8 cellular contexts compared by ENCODE assay signal in the genomic region with DNA sequence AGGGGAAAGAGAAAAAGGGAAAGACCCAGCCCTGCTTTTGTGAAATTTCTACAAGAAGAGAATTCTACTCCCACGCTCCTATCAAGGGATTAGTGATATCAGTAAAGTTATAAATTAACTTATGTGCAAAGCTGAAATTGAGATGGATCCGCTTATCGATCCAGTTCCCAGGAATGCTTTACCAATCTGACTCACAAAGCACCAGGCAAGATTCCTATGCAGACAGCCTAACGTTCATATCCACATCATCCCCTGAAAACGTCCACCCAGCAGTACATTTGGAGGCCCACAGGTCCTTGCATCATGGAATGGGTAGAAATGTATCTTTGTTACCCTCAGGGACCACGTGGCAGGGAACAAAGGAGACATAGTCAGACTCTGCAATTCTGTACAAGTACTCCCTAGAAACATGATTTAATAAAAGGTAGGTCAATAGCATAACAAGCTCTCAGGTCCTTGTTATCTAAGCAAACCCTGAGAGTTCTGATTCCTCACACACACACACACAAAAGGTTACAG.
"Had no signal": no experiment of that assay in that cellular context is flagged by ENCODE, and none has a peak within 500 bp of the region (broad histone marks: within the 10 kb centered on the region; RNA-seq: fewer than 3 reads in every experiment).

No MANE protein-coding gene starts in this region.

- H3K9me3 Mint-ChIP-seq: activated naive CD8-positive, alpha-beta T cell treated with anti-CD3 and anti-CD28 coated beads, Interleukin-2, amount 50 U/mL, for 24 hours; neural progenitor cell had no signal

- H3K27me3 Mint-ChIP-seq: activated naive CD8-positive, alpha-beta T cell treated with anti-CD3 and anti-CD28 coated beads, Interleukin-2, amount 50 U/mL, for 24 hours had no signal

- H3K27ac ChIP-seq: esophagus muscularis mucosa, neural progenitor cell, right atrium auricular region had no signal

- H3K4me3 Mint-ChIP-seq: activated naive CD8-positive, alpha-beta T cell treated with anti-CD3 and anti-CD28 coated beads, Interleukin-2, amount 50 U/mL, for 24 hours; neural progenitor cell had no signal

- H3K4me1 ChIP-seq: right atrium auricular region had no signal

- H3K9me3 ChIP-seq: esophagus muscularis mucosa, right atrium auricular region had no signal

- H3K36me3 Mint-ChIP-seq: neural progenitor cell had no signal

- H3K27ac Mint-ChIP-seq: activated naive CD8-positive, alpha-beta T cell treated with anti-CD3 and anti-CD28 coated beads, Interleukin-2, amount 50 U/mL, for 24 hours; neural progenitor cell had no signal

- H3K27me3 ChIP-seq: esophagus muscularis mucosa, neural progenitor cell, right atrium auricular region had no signal

- DNase-seq: activated CD4-positive, alpha-beta T cell treated with anti-CD3 and anti-CD28 coated beads for 4 hours; activated naive CD4-positive, alpha-beta T cell treated with Interleukin-2 at 50 U/mL for 16 hours; activated naive CD8-positive, alpha-beta T cell treated with anti-CD3 and anti-CD28 coated beads, Interleukin-2, amount 50 U/mL, for 24 hours; posterior cingulate gyrus had no signal

- H3K36me3 ChIP-seq: esophagus muscularis mucosa, neural progenitor cell, right atrium auricular region had no signal

- ATAC-seq: activated naive CD8-positive, alpha-beta T cell treated with anti-CD3 and anti-CD28 coated beads, Interleukin-2, amount 50 U/mL, for 24 hours had no signal

- H3K4me3 ChIP-seq: esophagus muscularis mucosa, neural progenitor cell, right atrium auricular region, smooth muscle cell had no signal
